ENCODE assay signal across 8 cellular contexts in the genomic region with DNA sequence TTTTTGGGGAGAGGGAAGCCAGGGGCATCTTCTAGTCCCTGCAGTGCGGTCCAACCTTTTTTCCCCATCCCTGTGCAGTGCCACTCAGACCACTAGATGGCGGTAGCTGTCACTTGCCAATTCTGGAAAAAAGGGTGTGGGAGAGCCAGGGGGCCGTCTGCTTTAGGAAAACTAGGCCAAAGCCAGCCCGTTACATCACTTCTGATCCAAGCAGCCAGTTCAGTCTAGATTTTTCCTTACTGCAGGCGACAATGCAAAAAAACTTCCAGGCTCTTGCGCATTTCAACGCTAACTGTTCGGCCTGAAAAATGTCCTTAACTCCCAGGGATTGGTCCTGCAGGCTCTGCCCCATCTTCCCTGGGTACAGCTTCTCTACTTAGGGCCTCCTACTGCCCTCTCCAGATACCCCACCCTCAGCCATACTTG.
DNase-seq lines count a peak whose midpoint lies in the region; ATAC-seq, FAIRE-seq and TF ChIP-seq lines count a peak whose summit lies in the region.

No MANE protein-coding gene starts in this region.

- H3K4me2 ChIP-seq in PC-3 (ENCODE audit: low read length), result no peak overlapping the region

- ATAC-seq in HG02870 (IDR thresholded peaks at IDR 0.05; ENCODE audit: unreplicated experiment), result peak; percentile 48
- ATAC-seq in PC-3, result peak; percentile 55; the same call in 1 of the 2 replicates
- no peak for ATAC-seq in thoracic aorta (ENCODE audit: insufficient number of reproducible peaks, low FRiP score, low read depth)
- ATAC-seq in HG03520 (IDR thresholded peaks at IDR 0.05; ENCODE audit: unreplicated experiment), result no peak

- POLR2A ChIA-PET in PC-3 (lab: Charles Lee; ENCODE audit: unreplicated experiment), result no interaction called here

- H3K4me3 ChIP-seq in PC-3 (ENCODE audit: low read length), result no peak overlapping the region
- no peak overlapping the region for H3K4me3 ChIP-seq in thoracic aorta

- H3F3A ChIP-seq in PC-3 (ENCODE audit: low read length, unreplicated experiment), result no peaks in the 10 kb centered on the region

- no peaks in the 10 kb centered on the region for H4K20me1 ChIP-seq in PC-3 (ENCODE audit: low read length)

- H3K9me3 ChIP-seq in PC-3 (ENCODE audit: low read length), result no peaks in the 10 kb centered on the region
- H3K9me3 ChIP-seq in thoracic aorta, result no peaks in the 10 kb centered on the region

- CTCF ChIA-PET in PC-3 (lab: Charles Lee), result no interaction called here

- no peaks in the 10 kb centered on the region for H3K79me2 ChIP-seq in PC-3 (ENCODE audit: low read length)

- H3K36me3 ChIP-seq in PC-3 (ENCODE audit: low read depth, low read length) (no peaks in the 10 kb centered on the region), thoracic aorta (no peaks in the 10 kb centered on the region)

- no TSS peak for BruUV-seq in PC-3 (replicated peaks; lab: Mats Ljungman, UMichigan)

- TF ChIP-seq CTCF in PC-3 (conservative IDR thresholded peaks at IDR 0.05; ENCODE audit: low read depth, low read length) (peak; percentile 81), thoracic aorta (IDR thresholded peaks at IDR 0.05) (peak; percentile 87)

- no peak overlapping the region for H2AFZ ChIP-seq in PC-3 (ENCODE audit: low read length)

- H3K27me3 ChIP-seq in PC-3 (ENCODE audit: low read length), result peaks cover 14% of the 10 kb centered on the region; the same call in 1 of the 2 replicates
- no peaks in the 10 kb centered on the region for H3K27me3 ChIP-seq in thoracic aorta (replicated peaks; ENCODE audit: insufficient read depth)

- H3K9ac ChIP-seq in PC-3 (ENCODE audit: low read length), result no peak overlapping the region

- intact Hi-C loops in PC-3 (cut with micrococcal nuclease), result loop anchor here (1.0 kb wide), 1 partner anchor 374 kb away; no protein-coding TSS in a partner anchor

- no peaks in the 10 kb centered on the region for H3K9me2 ChIP-seq in PC-3 (replicated peaks; ENCODE audit: low read length)

- H3K4me1 ChIP-seq in PC-3 (ENCODE audit: insufficient read depth, low read length), result no peaks in the 10 kb centered on the region
- H3K4me1 ChIP-seq in thoracic aorta (ENCODE audit: control insufficient read depth in 1 of 2, low read depth in 2 of 2), result no peaks in the 10 kb centered on the region

- FAIRE-seq in frontal cortex (lab: Jason Lieb, UNC), result no peak

- DNase-seq in COR-L47 (lab: John Stamatoyannopoulos, UW) (peak; percentile 59), PC-3 (peak; percentile 59), frontal cortex (ENCODE audit: low spot score in 2 of 2) (peak; percentile 31 to 60), occipital lobe (lab: John Stamatoyannopoulos, UW) (peak; percentile 62), thoracic aorta (ENCODE audit: low spot score) (peak; percentile 8)
- DNase-seq in activated effector memory CD4-positive, alpha-beta T cell treated with anti-CD3 and anti-CD28 coated beads, Interleukin-2, amount 50 U/mL, for 16 hours, result peak; percentile 81

- H3K27ac ChIP-seq in PC-3 (ENCODE audit: low read length), result no peak overlapping the region
- H3K27ac ChIP-seq in thoracic aorta, result no peak overlapping the region

Comparison
In these comparisons a context has a peak if more than half of its experiments do, and no peak if none do; other contexts are left out.
1. DNase-seq: peak in every context shown above with its lines; median percentile 81 in activated effector memory CD4-positive, alpha-beta T cell treated with anti-CD3 and anti-CD28 coated beads, Interleukin-2, amount 50 U/mL, for 16 hours; 62 in occipital lobe; 59 in COR-L47; 59 in PC-3; 46 in frontal cortex; 8 in thoracic aorta.
2. ATAC-seq: peak in HG02870 (single experiment) and PC-3 (single experiment); none in thoracic aorta (single experiment) and HG03520 (single experiment).